Comparison of ENCODE assay signal across 8 cellular contexts in genomic region chr12:1318327-1319031, GRCh38.
A peak's percentile ranks its signal among the peaks of the same experiment; 100 is the strongest.
DNase-seq lines count a peak whose midpoint lies in the region; ATAC-seq and TF ChIP-seq lines count a peak whose summit lies in the region.

No MANE protein-coding gene starts in this region.

- H3K9me3 ChIP-seq in ascending aorta: peaks cover 0 to 12% of the 10 kb centered on the region in 2 donors

- ATAC-seq in HG03097 (IDR thresholded peaks at IDR 0.05; ENCODE audit: low FRiP score, unreplicated experiment) (no peak), HG02884 (IDR thresholded peaks at IDR 0.05; ENCODE audit: unreplicated experiment) (no peak), GM21390 (IDR thresholded peaks at IDR 0.05; ENCODE audit: unreplicated experiment) (no peak)

- H3K27me3 ChIP-seq in ascending aorta: no peaks in the 10 kb centered on the region

- TF ChIP-seq CTCF in ascending aorta (IDR thresholded peaks at IDR 0.05): no peak

- no peak overlapping the region for H3K4me3 ChIP-seq in ascending aorta

- DNase-seq in D341Med (ENCODE audit: low spot score) (peak; percentile 46), NCI-H2081 treated with DMSO at 0.1 percent for 48 hours (lab: John Stamatoyannopoulos, UW) (peak; percentile 96), cerebellum (ENCODE audit: low spot score) (peak; percentile 54), medulla oblongata (ENCODE audit: extremely low spot score) (peak; percentile 63), ascending aorta (ENCODE audit: low spot score in 2 of 2) (no peak)

- peaks cover 0 to 8% of the 10 kb centered on the region in 2 donors for H3K4me1 ChIP-seq in ascending aorta

- H3K36me3 ChIP-seq in ascending aorta: peaks cover 0 to 3% of the 10 kb centered on the region in 2 donors

- intact Hi-C loops in ascending aorta (cut with DNase I): no loop called here

- H3K27ac ChIP-seq in ascending aorta: no peak overlapping the region

Comparison
In these comparisons a context has a peak if more than half of its experiments do, and no peak if none do; other contexts are left out.
1. DNase-seq: peak in D341Med (single experiment), NCI-H2081 treated with DMSO at 0.1 percent for 48 hours (single experiment), cerebellum (single experiment) and medulla oblongata (single experiment); none in ascending aorta (0 of 2).